8 cellular contexts compared by ENCODE assay signal in the genomic region with DNA sequence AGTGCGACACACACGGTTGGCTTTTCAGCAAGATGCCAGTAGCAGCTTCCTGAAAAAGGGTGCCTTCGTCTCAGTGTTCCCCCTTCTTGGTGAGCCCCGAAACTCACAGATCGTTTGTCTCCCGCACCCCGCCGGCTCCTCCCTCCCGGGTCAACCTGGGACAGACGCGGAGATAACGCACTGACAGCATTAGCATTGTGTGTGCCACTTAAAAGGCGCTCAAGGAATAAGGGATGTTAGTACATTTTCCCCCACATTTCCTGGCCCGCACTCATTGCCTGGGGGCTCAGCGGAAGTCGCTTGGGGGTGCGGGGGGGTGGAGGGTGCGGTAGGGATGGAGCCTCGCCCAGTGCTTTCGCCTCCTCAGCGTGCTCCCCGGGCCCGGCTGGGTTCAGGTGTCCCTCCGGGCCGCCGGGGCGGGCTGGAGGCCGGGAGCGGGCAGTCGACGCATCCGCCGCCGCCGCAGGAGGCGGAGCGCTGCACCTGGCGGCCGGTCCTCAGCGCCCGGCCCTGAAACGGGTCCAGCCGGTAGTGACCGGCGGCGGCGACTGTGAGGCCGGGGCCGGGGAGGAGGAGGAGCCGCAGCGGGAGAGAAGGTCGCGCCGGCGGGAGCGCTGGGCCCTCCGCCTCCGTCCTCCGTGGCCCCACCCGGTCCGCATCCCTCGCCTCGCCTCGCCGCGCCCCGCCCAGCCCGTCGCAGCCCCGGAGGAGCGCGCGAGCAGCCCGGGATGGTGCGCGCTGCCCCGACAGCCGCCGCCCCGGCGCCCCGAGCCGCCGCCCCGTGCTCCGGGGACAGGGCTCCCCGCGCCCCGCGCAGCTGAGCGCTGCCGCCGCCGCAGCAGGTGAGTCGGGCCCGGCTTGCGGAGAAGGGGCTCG. TPM values are rescaled to one million over a fixed set of nuclear protein-coding genes. Genes with fewer than 3 reads are reported as not detected.
DNase-seq lines count a peak whose midpoint lies in the region; ATAC-seq and TF ChIP-seq lines count a peak whose summit lies in the region.

A gene (plus strand): TSS at position 694 of the 876 bp plus-strand sequence. CDS start 27,675 bp downstream, outside the sequence.

- peak in 2 of 3 experiments; percentile 14 to 33 for TF ChIP-seq CTCF in esophagus muscularis mucosa (IDR thresholded peaks at IDR 0.05)

- H3K4me1 ChIP-seq in esophagus muscularis mucosa: peaks cover 13 to 47% (median 38%) of the 10 kb centered on the region in 4 donors

- 8% methylated on average over 24 of the region's 98 CpGs for WGBS in esophagus muscularis mucosa

- peak within 1 kb of the TSS; percentile 87 to 92 (median 90) for H3K27ac ChIP-seq in esophagus muscularis mucosa (replicated peaks in 1 of 4)

- no peak for TF ChIP-seq POLR2A in esophagus muscularis mucosa (IDR thresholded peaks at IDR 0.05; ENCODE audit: low read depth)

- peak within 1 kb of the TSS; percentile 94 to 100 (median 99) for H3K27ac Mint-ChIP-seq in naive thymus-derived CD8-positive, alpha-beta T cell

- POLR2A ChIA-PET in naive thymus-derived CD8-positive, alpha-beta T cell (lab: Charles Lee): interaction anchor here (0.8 to 5.3 kb wide), 28 partner anchors 8 to 1270 kb away, joined by 3 to 99 read pairs (median 4); a partner anchor contains a TSS

- H3K36me3 ChIP-seq in esophagus muscularis mucosa: no peaks in the 10 kb centered on the region

- peak; percentile 54 for ATAC-seq in HG02981 (IDR thresholded peaks at IDR 0.05; ENCODE audit: unreplicated experiment)
- ATAC-seq in naive thymus-derived CD8-positive, alpha-beta T cell: peak; percentile 43 to 52

- H3K27me3 ChIP-seq in esophagus muscularis mucosa: no peaks in the 10 kb centered on the region

- H3K27me3 Mint-ChIP-seq in naive thymus-derived CD8-positive, alpha-beta T cell: no peaks in the 10 kb centered on the region

- H3K9me3 Mint-ChIP-seq in naive thymus-derived CD8-positive, alpha-beta T cell: no peaks in the 10 kb centered on the region

- H3K36me3 Mint-ChIP-seq in naive thymus-derived CD8-positive, alpha-beta T cell: no peaks in the 10 kb centered on the region

- no peaks in the 10 kb centered on the region for H3K9me3 ChIP-seq in esophagus muscularis mucosa

- peaks cover 16 to 41% (median 37%) of the 10 kb centered on the region in 4 donors for H3K4me1 Mint-ChIP-seq in naive thymus-derived CD8-positive, alpha-beta T cell

- H3K4me3 Mint-ChIP-seq in naive thymus-derived CD8-positive, alpha-beta T cell: peak within 1 kb of the TSS; percentile 83 to 97 (median 92)

- intact Hi-C loops in esophagus muscularis mucosa (cut with DNase I): loop anchor here (5.0 kb wide), 1 partner anchor 99 kb away; no protein-coding TSS in a partner anchor

- no peak for TF ChIP-seq EP300 in esophagus muscularis mucosa (IDR thresholded peaks at IDR 0.05)

- H3K4me3 ChIP-seq in esophagus muscularis mucosa: peak within 1 kb of the TSS; percentile 86 to 92 (median 90)

- DNase-seq in NCI-H82 (lab: John Stamatoyannopoulos, UW) (peak; percentile 51), NCI-H82 treated with DMSO at 0.1 percent for 48 hours (lab: John Stamatoyannopoulos, UW; ENCODE audit: unreplicated experiment) (no peak), NCI-H748 treated with DMSO at 0.1 percent for 48 hours (lab: John Stamatoyannopoulos, UW) (peak; percentile 61), activated T-cell treated with anti-CD3 and anti-CD28 coated beads for 4 hours (peak; percentile 38), esophagus muscularis mucosa (ENCODE audit: extremely low spot score) (no peak)
- DNase-seq in naive thymus-derived CD8-positive, alpha-beta T cell: peak in 7 of 10 donors; percentile 58 to 93 (median 70)
- DNase-seq in stimulated activated naive CD4-positive, alpha-beta T cell (lab: John Stamatoyannopoulos, UW): peak; percentile 53 to 95 (median 68)

RNA-seq across cellular contexts. Expression of the gene that starts here (rescaled TPM):
- 100 to 1,000 TPM; 145 to 180 (median 163) TPM for total RNA-seq in esophagus muscularis mucosa
- 10 to 100 TPM; 58.2 to 61.3 TPM for total RNA-seq in naive thymus-derived CD8-positive, alpha-beta T cell
- polyA plus RNA-seq in naive thymus-derived CD8-positive, alpha-beta T cell: 10 to 100 TPM; 14.7 to 18.5 (median 16.7) TPM

Comparison
In these comparisons a context has a peak if more than half of its experiments do, and no peak if none do; other contexts are left out.
1. DNase-seq: peak in NCI-H82 (single experiment), NCI-H748 treated with DMSO at 0.1 percent for 48 hours (single experiment), activated T-cell treated with anti-CD3 and anti-CD28 coated beads for 4 hours (single experiment), naive thymus-derived CD8-positive, alpha-beta T cell (7 of 10) and stimulated activated naive CD4-positive, alpha-beta T cell (6 of 6); none in NCI-H82 treated with DMSO at 0.1 percent for 48 hours (single experiment) and esophagus muscularis mucosa (single experiment).